Comparison of ENCODE assay signal across 19 cellular contexts in genomic region chr5:180360078-180360957, GRCh38. TPM values are rescaled to one million over a fixed set of nuclear protein-coding genes. Genes with fewer than 3 reads are reported as not detected.
A peak's percentile ranks its signal among the peaks of the same experiment; 100 is the strongest.
DNase-seq lines count a peak whose midpoint lies in the region; ATAC-seq and TF ChIP-seq lines count a peak whose summit lies in the region.
"Had no signal": no experiment of that assay in that cellular context is flagged by ENCODE, and none has a peak within 500 bp of the region (broad histone marks: within the 10 kb centered on the region; RNA-seq: fewer than 3 reads in every experiment).

No MANE protein-coding gene starts in this region.

- H3F3A ChIP-seq in GM23338 (replicated peaks; ENCODE audit: low read depth) (no peaks in the 10 kb centered on the region), neural progenitor cell (ENCODE audit: low read depth) (no peaks in the 10 kb centered on the region)

- no peaks in the 10 kb centered on the region for H3K9me2 ChIP-seq in GM23338 (ENCODE audit: insufficient read depth)

- H3K36me3 Mint-ChIP-seq in GM23338 (ENCODE audit: low read depth) (no peaks in the 10 kb centered on the region; the same call in 2 of the 3 replicates), WTC11 (no peaks in the 10 kb centered on the region), neural progenitor cell (peaks cover 2% of the 10 kb centered on the region)
- H3K36me3 Mint-ChIP-seq: CD8-positive, alpha-beta T cell had no signal

- H3K4me2 ChIP-seq in GM23338 (no peak overlapping the region), neural progenitor cell (no peak overlapping the region)
- H3K4me2 ChIP-seq: BLaER1 treated with 17β-estradiol and CSF1 and Interleukin-3, amounts not matched to agents 10 nM and 100 nM had no signal

- intact Hi-C loops in Right ventricle myocardium superior (cut with DNase I), result no loop called here
- intact Hi-C loops in cardiac septum (cut with DNase I), result no loop called here

- in situ Hi-C loops in GM13977 (cut with MboI; ENCODE audit: low pct_unique_long_range_greater_than_20kb, low sequenced_read_pairs, unreplicated experiment), result no loop called here

- H3K27me3 ChIP-seq in GM23338 (ENCODE audit: insufficient read depth) (peaks cover 7% of the 10 kb centered on the region), neural progenitor cell (peaks cover 12% of the 10 kb centered on the region)

- peak; percentile 36 for ATAC-seq in Right ventricle myocardium superior (ENCODE audit: poor library complexity)
- ATAC-seq in GM23338, result peak; percentile 78
- peak; percentile 69 for ATAC-seq in WTC11
- no peak for ATAC-seq in HG02870 (IDR thresholded peaks at IDR 0.05; ENCODE audit: unreplicated experiment)
- ATAC-seq: CD8-positive, alpha-beta T cell had no signal

- no peak overlapping the region for H3K9ac ChIP-seq in neural progenitor cell
- H3K9ac ChIP-seq: BLaER1 treated with 17β-estradiol and CSF1 and Interleukin-3, amounts not matched to agents 10 nM and 100 nM had no signal

- POLR2A ChIA-PET in WTC11 (lab: Charles Lee), result no interaction called here

- no peaks in the 10 kb centered on the region for H3K36me3 ChIP-seq in GM23338 (ENCODE audit: insufficient read depth)
- H3K36me3 ChIP-seq in neural progenitor cell, result no peaks in the 10 kb centered on the region
- H3K36me3 ChIP-seq: BLaER1 treated with 17β-estradiol and CSF1 and Interleukin-3, amounts not matched to agents 10 nM and 100 nM; HAP-1 had no signal

- H3K4me3 ChIP-seq in GM23338 (no peak overlapping the region), neural progenitor cell (no peak overlapping the region)
- H3K4me3 ChIP-seq: BLaER1 treated with 17β-estradiol and CSF1 and Interleukin-3, amounts not matched to agents 10 nM and 100 nM; HAP-1 had no signal

- H3K4me1 ChIP-seq in GM23338 (ENCODE audit: insufficient read depth) (no peaks in the 10 kb centered on the region), neural progenitor cell (no peaks in the 10 kb centered on the region)
- H3K4me1 ChIP-seq: BLaER1 treated with 17β-estradiol and CSF1 and Interleukin-3, amounts not matched to agents 10 nM and 100 nM; HAP-1 had no signal

- no peaks in the 10 kb centered on the region for H3K9me3 ChIP-seq in neural progenitor cell (ENCODE audit: low read depth)
- H3K9me3 ChIP-seq: HAP-1 had no signal

- H3K4me3 Mint-ChIP-seq in GM23338, result no peak overlapping the region
- no peak overlapping the region for H3K4me3 Mint-ChIP-seq in WTC11
- no peak overlapping the region for H3K4me3 Mint-ChIP-seq in neural progenitor cell
- H3K4me3 Mint-ChIP-seq: B cell; CD8-positive, alpha-beta T cell had no signal

- H2AFZ ChIP-seq in GM23338 (peak overlapping the region; percentile 59; the same call in 1 of the 2 replicates), neural progenitor cell (replicated peaks) (no peak overlapping the region)

- H3K27ac Mint-ChIP-seq in GM23338 (no peak overlapping the region), WTC11 (no peak overlapping the region), neural progenitor cell (peak overlapping the region; percentile 27)
- H3K27ac Mint-ChIP-seq: B cell; CD8-positive, alpha-beta T cell had no signal

- H3K79me2 ChIP-seq in GM23338 (replicated peaks; ENCODE audit: insufficient read depth) (no peaks in the 10 kb centered on the region), neural progenitor cell (ENCODE audit: low read depth) (no peaks in the 10 kb centered on the region)

- H3K27ac ChIP-seq in GM23338 (ENCODE audit: low read depth), result no peak overlapping the region
- H3K27ac ChIP-seq in neural progenitor cell, result no peak overlapping the region
- H3K27ac ChIP-seq: BLaER1 treated with 17β-estradiol and CSF1 and Interleukin-3, amounts not matched to agents 10 nM and 100 nM; HL-60 had no signal

- TF ChIP-seq CTCF in GM23338 (conservative IDR thresholded peaks at IDR 0.05; ENCODE audit: low read depth in 2 of 2), result peak in 1 of 2 experiments; percentile 24; a peak in 1 of 4 replicates
- no peak for TF ChIP-seq CTCF in WTC11 (IDR thresholded peaks at IDR 0.05)
- TF ChIP-seq CTCF in neural progenitor cell (IDR thresholded peaks at IDR 0.05), result no peak
- no peak for TF ChIP-seq CTCF in GM13977 (IDR thresholded peaks at IDR 0.05; ENCODE audit: extremely low read depth, insufficient read depth, missing control alignments)

- H4K20me1 ChIP-seq in GM23338 (replicated peaks; ENCODE audit: insufficient read depth), result no peaks in the 10 kb centered on the region
- H4K20me1 ChIP-seq in neural progenitor cell (ENCODE audit: low read depth), result no peaks in the 10 kb centered on the region

- H3K4me1 Mint-ChIP-seq in GM23338 (no peaks in the 10 kb centered on the region), WTC11 (no peaks in the 10 kb centered on the region), neural progenitor cell (peaks cover 7% of the 10 kb centered on the region)
- H3K4me1 Mint-ChIP-seq: B cell had no signal

- H3K9me3 Mint-ChIP-seq in GM23338 (peaks cover 12% of the 10 kb centered on the region), WTC11 (peaks cover 12% of the 10 kb centered on the region), neural progenitor cell (peaks cover 4% of the 10 kb centered on the region)
- H3K9me3 Mint-ChIP-seq: CD8-positive, alpha-beta T cell had no signal

- CTCF ChIA-PET in WTC11 (lab: Charles Lee), result no interaction called here

- peak; percentile 33 for DNase-seq in Right ventricle myocardium superior
- DNase-seq in cardiac septum (ENCODE audit: low spot score), result no peak
- DNase-seq in GM23338 (ENCODE audit: low spot score), result peak; percentile 51
- no peak for DNase-seq in WTC11 (ENCODE audit: low spot score)
- DNase-seq in neural progenitor cell (ENCODE audit: low spot score), result no peak
- DNase-seq in GM13977 (ENCODE audit: low spot score), result no peak
- no peak for DNase-seq in NCI-H2227 (lab: John Stamatoyannopoulos, UW; ENCODE audit: unreplicated experiment)
- DNase-seq: 8988T; Calu3; CD8-positive, alpha-beta T cell; DMS53; GOT3; IMR-90; KBM-7 had no signal

- H3K27me3 Mint-ChIP-seq in GM23338 (ENCODE audit: insufficient read depth, low read depth, poor library complexity) (peaks cover 14% of the 10 kb centered on the region), WTC11 (ENCODE audit: low read depth) (peaks cover 8% of the 10 kb centered on the region), neural progenitor cell (ENCODE audit: insufficient read depth, low read depth) (peaks cover 15% of the 10 kb centered on the region)

TF ChIP-seq in GM23338, 12 proteins besides CTCF, POLR2A, EP300 and RAD21:
- TF ChIP-seq CREB1 (CRISPR knock-in tag; IDR thresholded peaks at IDR 0.05; ENCODE audit: low read depth), result no peak
- TF ChIP-seq JUNB (IDR thresholded peaks at IDR 0.05; ENCODE audit: unreplicated experiment), result no peak

TF ChIP-seq in WTC11, 78 proteins besides CTCF, POLR2A, EP300 and RAD21 (continues in another document):
- TF ChIP-seq ZNF512 (CRISPR knock-in tag; IDR thresholded peaks at IDR 0.05; ENCODE audit: borderline replicate concordance) (no peak), NR1H2 (CRISPR knock-in tag; IDR thresholded peaks at IDR 0.05) (no peak), E2F5 (CRISPR knock-in tag; IDR thresholded peaks at IDR 0.05) (no peak)

RNA-seq across cellular contexts. Expression of gene GFPT2, which starts 7.2 kb away (rescaled TPM):
- total RNA-seq in Right ventricle myocardium superior (13.3 TPM), cardiac septum (12.9 TPM), WTC11 (2021) (124 to 138 TPM (median 136 TPM) in 3 replicates), neural progenitor cell (ENCODE audit: low replicate concordance) (18.9 and 20.3 TPM in 2 replicates)
- total RNA-seq in GM23338 (2014; rRNA removed; shearing (Covaris generic)), result 103 and 120 TPM in 2 replicates
- 74.6 and 82.6 TPM in 2 replicates for polyA plus RNA-seq in GM23338 (2016; fragmentation: Nextera tagmentation; extraction: Ambion mirVana)
- total RNA-seq: Calu3 had no signal

Comparison
In these comparisons a context has a peak if more than half of its experiments do, and no peak if none do; other contexts are left out.
1. DNase-seq: peak in Right ventricle myocardium superior (single experiment) and GM23338 (single experiment); none in cardiac septum (single experiment), WTC11 (single experiment), neural progenitor cell (single experiment), GM13977 (single experiment) and NCI-H2227 (single experiment).